12 cellular contexts compared by ENCODE assay signal in the genomic region with DNA sequence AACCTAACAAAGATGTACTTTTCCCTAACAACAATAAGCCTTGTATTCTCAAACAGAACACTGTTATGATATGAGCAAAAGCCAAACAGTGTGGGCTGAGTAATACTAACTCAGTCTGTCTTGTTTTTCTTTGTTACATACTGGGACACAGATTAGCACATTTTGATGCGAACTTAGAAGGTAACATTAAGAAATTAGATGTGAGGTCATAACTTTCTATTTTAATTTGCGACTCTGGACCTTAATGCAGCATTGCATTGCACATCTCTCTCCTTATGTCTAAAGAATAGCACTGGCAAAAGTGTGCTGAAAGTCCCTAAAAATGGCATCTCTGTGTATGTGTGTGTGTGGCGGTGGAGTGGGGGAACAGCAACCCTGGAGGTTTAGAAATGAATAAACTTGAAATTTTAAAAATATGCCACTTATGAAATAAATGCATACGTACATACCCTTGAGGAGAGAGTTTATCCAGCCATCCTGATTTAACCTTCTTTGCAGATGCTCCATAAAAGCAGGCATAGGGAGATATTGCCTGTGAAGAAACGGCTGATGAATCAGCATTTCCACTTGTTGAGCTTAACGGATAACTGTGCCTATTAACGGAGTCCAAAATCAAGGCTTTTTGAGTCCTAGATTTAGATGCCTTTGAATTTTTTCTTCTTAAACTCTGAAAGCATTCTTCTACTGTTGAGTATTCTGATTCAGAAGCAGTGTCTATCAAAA. TPM values are rescaled to one million over a fixed set of nuclear protein-coding genes. Genes with fewer than 3 reads are reported as not detected.
DNase-seq lines count a peak whose midpoint lies in the region; ATAC-seq, FAIRE-seq and TF ChIP-seq lines count a peak whose summit lies in the region.
"Had no signal": no experiment of that assay in that cellular context is flagged by ENCODE, and none has a peak within 500 bp of the region (broad histone marks: within the 10 kb centered on the region; RNA-seq: fewer than 3 reads in every experiment).

No MANE protein-coding gene starts in this region.

- peaks cover 68% of the 10 kb centered on the region for H3K4me1 Mint-ChIP-seq in activated T-cell treated with anti-CD3 and anti-CD28 coated beads, Interleukin-2, amount 50 U/mL, for 72 hours (ENCODE audit: low read depth)
- peaks cover 21% of the 10 kb centered on the region for H3K4me1 Mint-ChIP-seq in activated T-helper 17 cell treated with anti-CD3 and anti-CD28 coated beads, Interleukin-2, amount 50 U/mL, for 72 hours
- H3K4me1 Mint-ChIP-seq in stimulated activated naive CD8-positive, alpha-beta T cell treated with anti-CD3 and anti-CD28 coated beads, Interleukin-15, amount 100 ng/mL, for 72 hours: peaks cover 60% of the 10 kb centered on the region

- H3K27me3 Mint-ChIP-seq in activated T-cell treated with anti-CD3 and anti-CD28 coated beads, Interleukin-2, amount 50 U/mL, for 72 hours (ENCODE audit: low read depth): no peaks in the 10 kb centered on the region
- H3K27me3 Mint-ChIP-seq in activated T-helper 17 cell treated with anti-CD3 and anti-CD28 coated beads, Interleukin-2, amount 50 U/mL, for 72 hours: no peaks in the 10 kb centered on the region
- no peaks in the 10 kb centered on the region for H3K27me3 Mint-ChIP-seq in stimulated activated naive CD8-positive, alpha-beta T cell treated with anti-CD3 and anti-CD28 coated beads, Interleukin-15, amount 100 ng/mL, for 72 hours
- H3K27me3 Mint-ChIP-seq: progenitor cell of endocrine pancreas had no signal

- no peak for FAIRE-seq in HTR-8/SVneo (lab: Jason Lieb, UNC)

- peak in 1 of 2 donors; percentile 13 for DNase-seq in activated T-cell treated with anti-CD3 and anti-CD28 coated beads, Interleukin-2, amount 50 U/mL, for 72 hours
- DNase-seq in activated T-cell treated with anti-CD3 and anti-CD28 coated beads, Interleukin-2, amount 50 U/mL, for 1 hour: no peak
- DNase-seq in stimulated activated naive CD8-positive, alpha-beta T cell treated with anti-CD3 and anti-CD28 coated beads, Interleukin-15, amount 100 ng/mL, for 72 hours: no peak
- no peak for DNase-seq in amniotic stem cell (lab: John Stamatoyannopoulos, UW)
- no peak for DNase-seq in omental fat pad (ENCODE audit: low spot score)
- no peak for DNase-seq in HTR-8/SVneo (ENCODE audit: insufficient read length, low spot score)
- DNase-seq: ACHN; NCI-H1694; stimulated activated CD4-positive, alpha-beta T cell treated with anti-CD3 and anti-CD28 coated beads, Interleukin-4, amount 100 ng/mL, for 1 hour had no signal

- H3K36me3 Mint-ChIP-seq in activated T-cell treated with anti-CD3 and anti-CD28 coated beads, Interleukin-2, amount 50 U/mL, for 72 hours (ENCODE audit: insufficient read depth in 2 of 2): peaks cover 8 to 46% of the 10 kb centered on the region in 2 donors
- H3K36me3 Mint-ChIP-seq in activated T-helper 17 cell treated with anti-CD3 and anti-CD28 coated beads, Interleukin-2, amount 50 U/mL, for 72 hours (ENCODE audit: low read depth): peaks cover 99% of the 10 kb centered on the region

- peak overlapping the region; percentile 77 to 84 for H3K4me3 Mint-ChIP-seq in activated T-cell treated with anti-CD3 and anti-CD28 coated beads, Interleukin-2, amount 50 U/mL, for 72 hours
- peak overlapping the region; percentile 51 for H3K4me3 Mint-ChIP-seq in activated T-helper 17 cell treated with anti-CD3 and anti-CD28 coated beads, Interleukin-2, amount 50 U/mL, for 72 hours
- peak overlapping the region in 1 of 2 donors; percentile 71 for H3K4me3 Mint-ChIP-seq in stimulated activated naive CD8-positive, alpha-beta T cell treated with anti-CD3 and anti-CD28 coated beads, Interleukin-15, amount 100 ng/mL, for 72 hours

- H3K9me3 Mint-ChIP-seq in activated T-cell treated with anti-CD3 and anti-CD28 coated beads, Interleukin-2, amount 50 U/mL, for 72 hours: no peaks in the 10 kb centered on the region
- no peaks in the 10 kb centered on the region for H3K9me3 Mint-ChIP-seq in activated T-helper 17 cell treated with anti-CD3 and anti-CD28 coated beads, Interleukin-2, amount 50 U/mL, for 72 hours
- H3K9me3 Mint-ChIP-seq in stimulated activated naive CD8-positive, alpha-beta T cell treated with anti-CD3 and anti-CD28 coated beads, Interleukin-15, amount 100 ng/mL, for 72 hours: no peaks in the 10 kb centered on the region

- ATAC-seq in activated T-cell treated with anti-CD3 and anti-CD28 coated beads, Interleukin-2, amount 50 U/mL, for 72 hours (replicated peaks in 1 of 2): peak; percentile 87 to 88
- ATAC-seq in HG02852 (IDR thresholded peaks at IDR 0.05; ENCODE audit: unreplicated experiment) (peak; percentile 63), omental fat pad (ENCODE audit: low FRiP score) (no peak)
- ATAC-seq in activated T-helper 17 cell treated with anti-CD3 and anti-CD28 coated beads, Interleukin-2, amount 50 U/mL, for 72 hours (replicated peaks): peak; percentile 88
- peak; percentile 86 for ATAC-seq in stimulated activated naive CD8-positive, alpha-beta T cell treated with anti-CD3 and anti-CD28 coated beads, Interleukin-15, amount 100 ng/mL, for 72 hours

- peak overlapping the region; percentile 73 for H3K27ac Mint-ChIP-seq in activated T-cell treated with anti-CD3 and anti-CD28 coated beads, Interleukin-2, amount 50 U/mL, for 72 hours
- peak overlapping the region; percentile 84 for H3K27ac Mint-ChIP-seq in activated T-helper 17 cell treated with anti-CD3 and anti-CD28 coated beads, Interleukin-2, amount 50 U/mL, for 72 hours
- peak overlapping the region; percentile 48 to 92 for H3K27ac Mint-ChIP-seq in stimulated activated naive CD8-positive, alpha-beta T cell treated with anti-CD3 and anti-CD28 coated beads, Interleukin-15, amount 100 ng/mL, for 72 hours
- H3K27ac Mint-ChIP-seq: progenitor cell of endocrine pancreas had no signal

- TF ChIP-seq CTCF in omental fat pad (IDR thresholded peaks at IDR 0.05): no peak

RNA-seq across cellular contexts. Expression of a gene that starts 34.2 kb away (rescaled TPM):
- total RNA-seq in activated T-cell treated with anti-CD3 and anti-CD28 coated beads, Interleukin-2, amount 50 U/mL, for 72 hours: 10 to 100 TPM; 70.8 to 96.5 TPM
- 10 to 100 TPM; 44.8 to 51.7 TPM for total RNA-seq in activated T-helper 17 cell treated with anti-CD3 and anti-CD28 coated beads, Interleukin-2, amount 50 U/mL, for 72 hours
- 100 to 1,000 TPM in 2 of 4 donors, 10 to 100 TPM in 2; 21.6 to 138 (median 72.3) TPM for total RNA-seq in omental fat pad
